ENCODE assay signal across 8 cellular contexts in genomic region chr10:102399217-102400021, GRCh38. TPM values are rescaled to one million over a fixed set of nuclear protein-coding genes. Genes with fewer than 3 reads are reported as not detected.
DNase-seq lines count a peak whose midpoint lies in the region; ATAC-seq and TF ChIP-seq lines count a peak whose summit lies in the region.

No MANE protein-coding gene starts in this region.

- TF ChIP-seq POLR2A in GM18951 (IDR thresholded peaks at IDR 0.05; ENCODE audit: extremely low read depth, insufficient read depth, insufficient read length) = peak; percentile 58

- in situ Hi-C loops in GM18951 (cut with MboI; ENCODE audit: low sequenced_read_pairs, unreplicated experiment) = no loop called here

- H3K4me1 ChIP-seq in lung (ENCODE audit: control insufficient read depth in 2 of 2, insufficient read depth in 2 of 2, low read length in 2 of 2) = peaks cover 0 to 16% of the 10 kb centered on the region in 2 donors

- peaks cover 71% of the 10 kb centered on the region for H3K36me3 Mint-ChIP-seq in activated CD4-positive, alpha-beta memory T cell treated with anti-CD3 and anti-CD28 coated beads for 36 hours

- peak; percentile 42 for ATAC-seq in HG03342 (IDR thresholded peaks at IDR 0.05; ENCODE audit: unreplicated experiment)
- ATAC-seq in lung (ENCODE audit: insufficient read depth, low FRiP score) = peak; percentile 76

- DNase-seq in AG20443 (ENCODE audit: low spot score) (peak; percentile 92), NCI-H774 (lab: John Stamatoyannopoulos, UW) (peak; percentile 42), ecto neural progenitor cell (ENCODE audit: low spot score) (peak; percentile 93), lung (ENCODE audit: low spot score) (peak; percentile 88)
- DNase-seq in activated CD4-positive, alpha-beta memory T cell treated with anti-CD3 and anti-CD28 coated beads for 36 hours = peak; percentile 92
- DNase-seq in stimulated activated CD4-positive, alpha-beta T cell treated with anti-CD3 and anti-CD28 coated beads, TNF-alpha, amount 100 ng/mL, for 24 hours (ENCODE audit: low read depth in 3 of 3) = peak; percentile 74 to 88 (median 77)

- peaks cover 0 to 36% of the 10 kb centered on the region in 2 donors for H3K36me3 ChIP-seq in lung (ENCODE audit: control insufficient read depth in 2 of 2, insufficient read depth in 2 of 2, low read length in 2 of 2)

- intact Hi-C loops in activated CD4-positive, alpha-beta memory T cell treated with anti-CD3 and anti-CD28 coated beads for 36 hours (cut with micrococcal nuclease) = no loop called here

- POLR2A ChIA-PET in activated CD4-positive, alpha-beta memory T cell treated with anti-CD3 and anti-CD28 coated beads for 36 hours (lab: Charles Lee) = interaction anchor here (0.6 to 7.9 kb wide), 10 partner anchors 10 to 1961 kb away, joined by 3 to 84 read pairs (median 6); partner anchors contain the start of genes C10orf95, CUEDC2 and FBXL15

- peaks cover 40% of the 10 kb centered on the region for H3K4me1 Mint-ChIP-seq in activated CD4-positive, alpha-beta memory T cell treated with anti-CD3 and anti-CD28 coated beads for 36 hours (ENCODE audit: low read depth)

- no peaks in the 10 kb centered on the region for H3K27me3 ChIP-seq in lung (ENCODE audit: control insufficient read depth, insufficient read depth)

- H3K9me3 ChIP-seq in lung (ENCODE audit: control insufficient read depth in 2 of 2, insufficient read depth in 1 of 2, low read length in 1 of 2) = no peaks in the 10 kb centered on the region

- CTCF ChIA-PET in activated CD4-positive, alpha-beta memory T cell treated with anti-CD3 and anti-CD28 coated beads for 36 hours (lab: Charles Lee) = interaction anchor here (0.6 to 13.2 kb wide), 35 partner anchors 8 to 281 kb away, joined by 3 to 213 read pairs (median 5); partner anchors contain the start of genes C10orf95, CUEDC2, ELOVL3 and FBXL15

- H3K9me3 Mint-ChIP-seq in activated CD4-positive, alpha-beta memory T cell treated with anti-CD3 and anti-CD28 coated beads for 36 hours = no peaks in the 10 kb centered on the region

- WGBS in lung, 2 donors = 4 to 5% methylated on average over 68 to 72 of the region's 72 CpGs

- peak overlapping the region; percentile 78 to 82 for H3K27ac ChIP-seq in lung (ENCODE audit: low read depth in 1 of 2, low read length in 1 of 2)

- peak overlapping the region; percentile 34 for H3K4me3 ChIP-seq in lung

- H3K27ac Mint-ChIP-seq in activated CD4-positive, alpha-beta memory T cell treated with anti-CD3 and anti-CD28 coated beads for 36 hours = peak overlapping the region; percentile 74

- H3K27me3 Mint-ChIP-seq in activated CD4-positive, alpha-beta memory T cell treated with anti-CD3 and anti-CD28 coated beads for 36 hours = no peaks in the 10 kb centered on the region

- peak overlapping the region; percentile 68 for H3K4me3 Mint-ChIP-seq in activated CD4-positive, alpha-beta memory T cell treated with anti-CD3 and anti-CD28 coated beads for 36 hours

- peak; percentile 92 for TF ChIP-seq CTCF in lung (IDR thresholded peaks at IDR 0.05; ENCODE audit: control extremely low read depth, extremely low read depth)

RNA-seq across cellular contexts. Expression of gene NFKB2, which starts 3.9 kb away (rescaled TPM):
- total RNA-seq in activated CD4-positive, alpha-beta memory T cell treated with anti-CD3 and anti-CD28 coated beads for 36 hours = 100 to 1,000 TPM; 241 to 242 TPM
- 10 to 100 TPM; 48.2 to 52.8 TPM for total RNA-seq in lung
- 100 to 1,000 TPM in 1 of 2 donors, 10 to 100 TPM in 1; 34.6 to 114 TPM for polyA plus RNA-seq in lung

RNA-seq across cellular contexts. Expression of gene PSD, which starts 19.2 kb away (rescaled TPM):
- total RNA-seq in activated CD4-positive, alpha-beta memory T cell treated with anti-CD3 and anti-CD28 coated beads for 36 hours = 1 to 10 TPM; 4.2 to 4.4 TPM
- total RNA-seq in lung = 1 to 10 TPM; 4.6 to 5.3 TPM
- polyA plus RNA-seq in lung = 1 to 10 TPM; 1.1 to 1.9 TPM

RNA-seq across cellular contexts. Expression of gene FBXL15, which starts 21.2 kb away (rescaled TPM):
- 10 to 100 TPM; 10.8 to 11.4 TPM for total RNA-seq in activated CD4-positive, alpha-beta memory T cell treated with anti-CD3 and anti-CD28 coated beads for 36 hours
- total RNA-seq in lung = 10 to 100 TPM in 1 of 2 donors, 1 to 10 TPM in 1; 9.4 to 23.6 TPM
- 10 to 100 TPM; 13.7 to 40.4 TPM for polyA plus RNA-seq in lung

RNA-seq across cellular contexts. Expression of gene CUEDC2, which starts 33.0 kb away (rescaled TPM):
- total RNA-seq in activated CD4-positive, alpha-beta memory T cell treated with anti-CD3 and anti-CD28 coated beads for 36 hours = 10 to 100 TPM; 68.6 to 68.9 TPM
- total RNA-seq in lung = 10 to 100 TPM; 33.4 to 46.0 TPM
- polyA plus RNA-seq in lung = 10 to 100 TPM; 42.1 to 63.8 TPM

RNA-seq across cellular contexts. Expression of gene C10orf95, which starts 51.9 kb away (rescaled TPM):
- under 1 TPM; 0.19 to 0.48 TPM for total RNA-seq in activated CD4-positive, alpha-beta memory T cell treated with anti-CD3 and anti-CD28 coated beads for 36 hours
- total RNA-seq in lung = 10 to 100 TPM in 1 of 2 donors, 1 to 10 TPM in 1; 6.0 to 20.4 TPM
- 1 to 10 TPM; 3.9 to 6.4 TPM for polyA plus RNA-seq in lung

Comparison
In these comparisons a context has a peak if more than half of its experiments do, and no peak if none do; other contexts are left out.
1. Peak in every context shown above with its lines: DNase-seq, ATAC-seq, H3K4me3 ChIP-seq and H3K27ac ChIP-seq.
2. DNase-seq: peak in every context shown above with its lines; median percentile 93 in ecto neural progenitor cell; 92 in AG20443; 92 in activated CD4-positive, alpha-beta memory T cell treated with anti-CD3 and anti-CD28 coated beads for 36 hours; 88 in lung; 77 in stimulated activated CD4-positive, alpha-beta T cell treated with anti-CD3 and anti-CD28 coated beads, TNF-alpha, amount 100 ng/mL, for 24 hours; 42 in NCI-H774.
3. RNA of gene NFKB2, which starts 3.9 kb away (total RNA-seq): 241 to 242 TPM in activated CD4-positive, alpha-beta memory T cell treated with anti-CD3 and anti-CD28 coated beads for 36 hours; 48.2 to 52.8 TPM in lung; every median in the first group is over 4 times any median in the second.